In genomic region chr6:454148-454991, GRCh38 we compare ENCODE assay signal across 13 cellular contexts.
"Had no signal": no experiment of that assay in that cellular context is flagged by ENCODE, and none has a peak within 500 bp of the region (broad histone marks: within the 10 kb centered on the region; RNA-seq: fewer than 3 reads in every experiment).

No MANE protein-coding gene starts in this region.

- H3K27me3 ChIP-seq: neutrophil had no signal

- DNase-seq: activated gamma-delta T cell, endodermal cell, foreskin fibroblast, left cardiac atrium, lower lobe of right lung, retina, T-helper 17 cell had no signal

- H3K27ac Mint-ChIP-seq: endodermal cell, T-helper 17 cell, type B pancreatic cell had no signal

- H3K36me3 Mint-ChIP-seq: type B pancreatic cell had no signal

- H3K9me3 ChIP-seq: lower lobe of right lung, neutrophil had no signal

- ATAC-seq: left cardiac atrium, lower lobe of right lung, T-helper 17 cell, WTC11 had no signal

- H3K4me2 ChIP-seq: SK-N-SH had no signal

- H3K27ac ChIP-seq: lower lobe of right lung, neutrophil, skin epidermis had no signal

- H3K27me3 Mint-ChIP-seq: naive thymus-derived CD4-positive, alpha-beta T cell; T-helper 17 cell had no signal

- H3K4me3 ChIP-seq: lower lobe of right lung, skin epidermis had no signal

- H3K4me1 ChIP-seq: lower lobe of right lung had no signal

- H3K9ac ChIP-seq: SK-N-SH had no signal

- H3K36me3 ChIP-seq: lower lobe of right lung, neutrophil had no signal

- H3K4me3 Mint-ChIP-seq: endodermal cell, T-helper 17 cell, type B pancreatic cell, WTC11 had no signal
